In genomic region chr5:177546262-177546741, GRCh38 we compare ENCODE assay signal across 1 cellular context.
TF ChIP-seq lines count a peak whose summit lies in the region.

No MANE protein-coding gene starts in this region.

TF ChIP-seq in HepG2, 621 proteins besides CTCF, POLR2A, EP300 and RAD21 (continues in another document):
- peak; percentile 56; the same call in 1 of the 3 replicates for TF ChIP-seq MXI1 (IDR thresholded peaks at IDR 0.05; ENCODE audit: borderline replicate concordance, low read depth, low read length)
- TF ChIP-seq ZNF276 (CRISPR knock-in tag; IDR thresholded peaks at IDR 0.05; ENCODE audit: low read depth) = no peak
- peak; percentile 30; the same call in 1 of the 2 replicates for TF ChIP-seq ZNF644 (CRISPR knock-in tag; IDR thresholded peaks at IDR 0.05; ENCODE audit: low read depth)
- TF ChIP-seq HNF4A (CRISPR knock-in tag; IDR thresholded peaks at IDR 0.05) = peak; percentile 62
- TF ChIP-seq GFI1 (CRISPR knock-in tag; IDR thresholded peaks at IDR 0.05; ENCODE audit: borderline replicate concordance) = peak; percentile 63
- 0 out of 2 replicates have a peak, but pooled peaks have one; percentile 70 for TF ChIP-seq ZNF318 (CRISPR knock-in tag; IDR thresholded peaks at IDR 0.05)
- 0 out of 2 replicates have a peak, but pooled peaks have one; percentile 28 for TF ChIP-seq MEIS1 (CRISPR knock-in tag; IDR thresholded peaks at IDR 0.05; ENCODE audit: borderline replicate concordance)
- TF ChIP-seq SKI (IDR thresholded peaks at IDR 0.05; ENCODE audit: partially characterized antibody) = peak; percentile 32
- peak; percentile 75; the same call in 1 of the 2 replicates for TF ChIP-seq ARID5B (CRISPR knock-in tag; IDR thresholded peaks at IDR 0.05)
- TF ChIP-seq DPF2 (CRISPR knock-in tag; IDR thresholded peaks at IDR 0.05; ENCODE audit: borderline replicate concordance, low read depth) = peak; percentile 71
- TF ChIP-seq ISL2 (CRISPR knock-in tag; IDR thresholded peaks at IDR 0.05) = no peak
- TF ChIP-seq SOX5 (CRISPR knock-in tag; IDR thresholded peaks at IDR 0.05; ENCODE audit: borderline replicate concordance) = peak; percentile 74; the same call in 1 of the 2 replicates
- TF ChIP-seq SAP130 (CRISPR knock-in tag; IDR thresholded peaks at IDR 0.05; ENCODE audit: low read depth) = peak; percentile 89
- peak; percentile 42 for TF ChIP-seq THAP11 (CRISPR knock-in tag; IDR thresholded peaks at IDR 0.05)
- peak; percentile 54 for TF ChIP-seq ZGPAT (CRISPR knock-in tag; IDR thresholded peaks at IDR 0.05)
- TF ChIP-seq SOX13 (IDR thresholded peaks at IDR 0.05) = no peak
- TF ChIP-seq SOX13 (CRISPR knock-in tag; conservative IDR thresholded peaks at IDR 0.05 in 1 of 2, IDR thresholded peaks at IDR 0.05 in 1 of 2) = peak in 1 of 2 experiments; percentile 77; a peak in 2 of 4 replicates
- no peak for TF ChIP-seq RAD51 (IDR thresholded peaks at IDR 0.05; ENCODE audit: borderline replicate concordance)
- 0 out of 2 replicates have a peak, but pooled peaks have one; percentile 13 for TF ChIP-seq ZFX (CRISPR knock-in tag; IDR thresholded peaks at IDR 0.05; ENCODE audit: low read depth)
- 0 out of 4 replicates have a peak, but pooled peaks of 1 of the 2 experiments have one; percentile 27 for TF ChIP-seq ATF4 (CRISPR knock-in tag; IDR thresholded peaks at IDR 0.05)
- TF ChIP-seq GTF3A (CRISPR knock-in tag; conservative IDR thresholded peaks at IDR 0.05) = no peak
- 0 out of 2 replicates have a peak, but pooled peaks have one; percentile 33 for TF ChIP-seq RCOR2 (CRISPR knock-in tag; IDR thresholded peaks at IDR 0.05)
- peak; percentile 32; the same call in 1 of the 2 replicates for TF ChIP-seq NFIC (IDR thresholded peaks at IDR 0.05; ENCODE audit: low read length)
- no peak for TF ChIP-seq PHF5A (CRISPR knock-in tag; IDR thresholded peaks at IDR 0.05; ENCODE audit: low read depth, unreplicated experiment)
- no peak for TF ChIP-seq NFE2 (CRISPR knock-in tag; IDR thresholded peaks at IDR 0.05)
- no peak for TF ChIP-seq SETDB1 (CRISPR knock-in tag; IDR thresholded peaks at IDR 0.05; ENCODE audit: borderline replicate concordance)
- TF ChIP-seq ZFY (CRISPR knock-in tag; IDR thresholded peaks at IDR 0.05) = no peak
- TF ChIP-seq CREB1 (IDR thresholded peaks at IDR 0.05) = no peak
- peak; percentile 58; the same call in 1 of the 2 replicates for TF ChIP-seq CREB1 (CRISPR knock-in tag; IDR thresholded peaks at IDR 0.05)
- TF ChIP-seq NR2F6 (IDR thresholded peaks at IDR 0.05) = 0 out of 2 replicates have a peak, but pooled peaks have one; percentile 22
- no peak for TF ChIP-seq NR2F6 (CRISPR knock-in tag; IDR thresholded peaks at IDR 0.05)
- TF ChIP-seq HNF4G (IDR thresholded peaks at IDR 0.05; ENCODE audit: borderline replicate concordance, low read depth, low read length) = 0 out of 2 replicates have a peak, but pooled peaks have one; percentile 12
- no peak for TF ChIP-seq HNF4G (CRISPR knock-in tag; IDR thresholded peaks at IDR 0.05; ENCODE audit: borderline replicate concordance, low read depth)
- no peak for TF ChIP-seq JARID2 (CRISPR knock-in tag; IDR thresholded peaks at IDR 0.05; ENCODE audit: insufficient replicate concordance)
- 0 out of 2 replicates have a peak, but pooled peaks have one; percentile 24 for TF ChIP-seq ZNF3 (CRISPR knock-in tag; IDR thresholded peaks at IDR 0.05)
- peak; percentile 74 for TF ChIP-seq CEBPG (CRISPR knock-in tag; IDR thresholded peaks at IDR 0.05)
- TF ChIP-seq CREB3 (CRISPR knock-in tag; IDR thresholded peaks at IDR 0.05) = no peak
- TF ChIP-seq FOSL1 (CRISPR knock-in tag; IDR thresholded peaks at IDR 0.05; ENCODE audit: borderline replicate concordance) = peak; percentile 80; the same call in 1 of the 2 replicates
- peak; percentile 69 for TF ChIP-seq JUND (CRISPR knock-in tag; IDR thresholded peaks at IDR 0.05)
- TF ChIP-seq SMC3 (IDR thresholded peaks at IDR 0.05; ENCODE audit: low read length) = peak; percentile 21; the same call in 1 of the 2 replicates
- TF ChIP-seq GABPB1 (CRISPR knock-in tag; IDR thresholded peaks at IDR 0.05) = no peak
- peak; percentile 63; the same call in 1 of the 2 replicates for TF ChIP-seq DNMT3B (CRISPR knock-in tag; conservative IDR thresholded peaks at IDR 0.05)
- TF ChIP-seq TGIF2 (CRISPR knock-in tag; IDR thresholded peaks at IDR 0.05) = 0 out of 2 replicates have a peak, but pooled peaks have one; percentile 24
- peak; percentile 35 for TF ChIP-seq FOXA3 (CRISPR knock-in tag; IDR thresholded peaks at IDR 0.05)
- no peak for TF ChIP-seq ZNF136 (CRISPR knock-in tag; IDR thresholded peaks at IDR 0.05; ENCODE audit: low read depth)
- TF ChIP-seq PATZ1 (CRISPR knock-in tag; IDR thresholded peaks at IDR 0.05) = 0 out of 2 replicates have a peak, but pooled peaks have one; percentile 20
- peak; percentile 62 for TF ChIP-seq NR2C2 (CRISPR knock-in tag; IDR thresholded peaks at IDR 0.05; ENCODE audit: borderline replicate concordance)
